In genomic region chr3:26522919-26523318, GRCh38 we compare ENCODE assay signal across 24 cellular contexts.
"Had no signal": no experiment of that assay in that cellular context is flagged by ENCODE, and none has a peak within 500 bp of the region (broad histone marks: within the 10 kb centered on the region; RNA-seq: fewer than 3 reads in every experiment).

No MANE protein-coding gene starts in this region.

- H3K4me3 ChIP-seq: lower lobe of right lung, neural progenitor cell, right lobe of liver, smooth muscle cell, suprapubic skin, transverse colon, upper lobe of right lung, uterus had no signal

- H3K4me2 ChIP-seq: neural progenitor cell, smooth muscle cell had no signal

- H3K9ac ChIP-seq: neural progenitor cell, parathyroid adenoma had no signal

- H3K36me3 ChIP-seq: lower lobe of right lung, neural progenitor cell, right lobe of liver, suprapubic skin, transverse colon, upper lobe of right lung, uterus had no signal

- H3K4me1 ChIP-seq: lower lobe of right lung, neural progenitor cell, parathyroid adenoma, right lobe of liver, suprapubic skin, transverse colon, upper lobe of right lung, uterus had no signal

- H3K27me3 ChIP-seq: neural progenitor cell, right lobe of liver, suprapubic skin, transverse colon, upper lobe of right lung, uterus had no signal

- H3K9me3 ChIP-seq: right lobe of liver, uterus had no signal

- DNase-seq: cortex of kidney; effector memory CD8-positive, alpha-beta T cell; hypothalamus; left ventricle myocardium superior; lower lobe of right lung; mesenchymal stem cell; midbrain; naive thymus-derived CD4-positive, alpha-beta T cell; right lobe of liver; stimulated activated CD4-positive, alpha-beta T cell treated with anti-CD3 and anti-CD28 coated beads, Interleukin-12 subunit alpha, Interleukin-12 subunit beta, amount 100 ng/mL, for 4 hours; stimulated activated CD4-positive, alpha-beta T cell treated with anti-CD3 and anti-CD28 coated beads, Interleukin-1b, Interleukin-23, amount 100 ng/mL, for 48 hours; stimulated activated CD4-positive, alpha-beta T cell treated with anti-CD3 and anti-CD28 coated beads, Interleukin-4, amount 100 ng/mL, for 1 hour; stimulated activated CD8-positive, alpha-beta memory T cell treated with anti-CD3 and anti-CD28 coated beads, Interleukin-4, amount 100 ng/mL, for 48 hours; stimulated activated naive CD4-positive, alpha-beta T cell; stimulated activated naive CD8-positive, alpha-beta T cell treated with anti-CD3 and anti-CD28 coated beads, Interleukin-15, amount 100 ng/mL, for 72 hours; transverse colon; upper lobe of right lung; uterus had no signal

- FAIRE-seq: frontal cortex, keratinocyte had no signal

- H3K79me2 ChIP-seq: parathyroid adenoma had no signal

- H2AFZ ChIP-seq: neural progenitor cell, parathyroid adenoma had no signal

- H3K27ac ChIP-seq: lower lobe of right lung, neural progenitor cell, parathyroid adenoma, right lobe of liver, suprapubic skin, transverse colon, upper lobe of right lung, uterus had no signal
